In the genomic region with DNA sequence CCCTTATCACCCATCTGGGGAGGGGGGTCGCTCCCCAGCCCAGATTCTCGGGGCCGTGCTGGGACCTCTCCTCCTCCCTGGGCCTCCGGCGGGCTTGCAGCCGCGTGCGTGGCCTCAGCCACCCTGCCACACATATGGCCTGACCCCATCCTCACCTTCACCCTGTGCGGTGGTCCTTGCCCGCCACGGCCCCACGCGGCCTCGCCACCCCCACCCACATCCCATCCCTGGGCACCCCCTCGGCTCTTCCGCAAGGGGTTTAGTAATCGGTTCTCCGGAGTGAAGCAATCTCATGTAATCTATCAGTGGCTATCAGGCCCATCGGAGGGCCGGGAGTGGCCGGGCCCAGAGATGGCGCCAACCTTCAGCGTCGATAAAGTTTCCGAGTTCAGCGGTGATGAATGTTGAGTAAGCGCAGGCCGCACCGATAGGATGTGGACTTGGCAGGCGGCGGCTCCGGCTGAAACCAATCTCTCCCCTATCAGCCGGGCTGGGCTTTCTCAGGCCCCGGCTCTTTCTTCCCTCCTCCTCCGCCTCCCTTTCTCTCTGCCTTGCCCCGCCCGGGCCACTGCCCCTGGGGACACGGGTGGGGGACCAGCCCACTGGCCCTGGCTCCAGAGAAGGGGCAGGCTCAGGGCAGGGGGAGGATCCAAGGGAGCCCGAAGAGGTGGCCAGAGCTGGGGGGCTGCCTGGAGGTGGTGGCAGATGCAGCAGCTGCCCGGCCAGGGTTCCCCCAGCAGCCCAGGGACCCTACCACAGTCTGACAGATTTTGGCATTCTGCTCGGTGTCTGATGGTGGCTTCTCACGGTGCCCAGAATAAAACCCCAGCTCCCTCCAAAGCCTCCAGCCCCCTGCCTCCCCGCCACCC, we compare ENCODE assay signal across 1 cellular context.
TF ChIP-seq lines count a peak whose summit lies in the region.

No MANE protein-coding gene starts in this region.

TF ChIP-seq in endothelial cell of umbilical vein, 7 proteins besides CTCF, POLR2A, EP300 and RAD21:
- TF ChIP-seq EZH2 (IDR thresholded peaks at IDR 0.05; ENCODE audit: borderline replicate concordance, low read depth, low read length, severe bottlenecking) (no peak), POLR2AphosphoS5 (IDR thresholded peaks at IDR 0.05; ENCODE audit: insufficient read depth, low read depth, low read length) (no peak), GATA2 (IDR thresholded peaks at IDR 0.05; ENCODE audit: insufficient read depth, insufficient read length, low read depth, low read length) (peak; percentile 38)
TF ChIP-seq in endothelial cell of umbilical vein: peak in this region for 1.
